ENCODE assay signal across 17 cellular contexts in genomic region chr4:166622425-166622977, GRCh38.
A peak's percentile ranks its signal among the peaks of the same experiment; 100 is the strongest.
DNase-seq lines count a peak whose midpoint lies in the region; ATAC-seq, FAIRE-seq and TF ChIP-seq lines count a peak whose summit lies in the region.
"Had no signal": no experiment of that assay in that cellular context is flagged by ENCODE, and none has a peak within 500 bp of the region (broad histone marks: within the 10 kb centered on the region; RNA-seq: fewer than 3 reads in every experiment).

No MANE protein-coding gene starts in this region.

- TF ChIP-seq RAD21 in A549 (conservative IDR thresholded peaks at IDR 0.05 in 1 of 2, IDR thresholded peaks at IDR 0.05 in 1 of 2): no peak
- TF ChIP-seq RAD21 in SK-N-SH (IDR thresholded peaks at IDR 0.05; ENCODE audit: low read length): no peak

- H3K9me3 Mint-ChIP-seq in endodermal cell: no peaks in the 10 kb centered on the region
- H3K9me3 Mint-ChIP-seq: neural progenitor cell had no signal

- H3K4me1 Mint-ChIP-seq in endodermal cell: no peaks in the 10 kb centered on the region
- H3K4me1 Mint-ChIP-seq: neural progenitor cell; stimulated activated memory B cell treated with anti-CD40 and anti-IgM and Interleukin-4, amounts not matched to agents 10 μg/mL and 1 μg/mL and 100 μg/mL, for 72 hours had no signal

- POLR2A ChIA-PET in A549 (lab: Yijun Ruan, JAX): no interaction called here
- POLR2A ChIA-PET in SK-N-SH (lab: Yijun Ruan, JAX): no interaction called here

- TF ChIP-seq CTCF in A549 (IDR thresholded peaks at IDR 0.05): no peak
- no peak for TF ChIP-seq CTCF in SK-N-SH (IDR thresholded peaks at IDR 0.05)
- TF ChIP-seq CTCF in endodermal cell (conservative IDR thresholded peaks at IDR 0.05): no peak

- H3K27me3 ChIP-seq in SK-N-SH (ENCODE audit: insufficient read depth): no peaks in the 10 kb centered on the region
- H3K27me3 ChIP-seq in endodermal cell (ENCODE audit: control insufficient read depth, insufficient read depth, low read length, poor library complexity, severe bottlenecking): no peaks in the 10 kb centered on the region
- H3K27me3 ChIP-seq: ascending aorta, neural progenitor cell, tibial artery had no signal

- H3K36me3 ChIP-seq in SK-N-SH (replicated peaks in 1 of 2; ENCODE audit: control insufficient read depth in 1 of 2, insufficient read depth in 2 of 2, low read length in 1 of 2) (no peaks in the 10 kb centered on the region), endodermal cell (ENCODE audit: control insufficient read depth, insufficient read depth, low read length) (no peaks in the 10 kb centered on the region)
- H3K36me3 ChIP-seq: ascending aorta, neural progenitor cell, tibial artery had no signal

- no peaks in the 10 kb centered on the region for H3K79me2 ChIP-seq in SK-N-SH (ENCODE audit: insufficient read depth)

- H4K20me1 ChIP-seq in SK-N-SH (ENCODE audit: insufficient read depth): no peaks in the 10 kb centered on the region

- no peak overlapping the region for H3K4me3 ChIP-seq in A549
- peak overlapping the region in 1 of 2 experiments; percentile 31; a peak in 1 of 4 replicates for H3K4me3 ChIP-seq in SK-N-SH (ENCODE audit: low read depth in 2 of 2, low read length in 1 of 2)
- no peak overlapping the region for H3K4me3 ChIP-seq in endodermal cell (ENCODE audit: low read length)
- H3K4me3 ChIP-seq: ascending aorta, neural progenitor cell, tibial artery had no signal

- H3K36me3 Mint-ChIP-seq in endodermal cell (ENCODE audit: low read depth): no peaks in the 10 kb centered on the region
- H3K36me3 Mint-ChIP-seq: neural progenitor cell; stimulated activated memory B cell treated with anti-CD40 and anti-IgM and Interleukin-4, amounts not matched to agents 10 μg/mL and 1 μg/mL and 100 μg/mL, for 72 hours had no signal

- TF ChIP-seq EP300 in A549 (IDR thresholded peaks at IDR 0.05): no peak
- no peak for TF ChIP-seq EP300 in SK-N-SH (IDR thresholded peaks at IDR 0.05; ENCODE audit: borderline replicate concordance in 1 of 2, low read depth in 1 of 2, low read length in 1 of 2)

- 16% methylated on average over 6 of the region's 6 CpGs for WGBS in A549 (ENCODE audit: missing lambda C conversion rate)
- WGBS in SK-N-SH (ENCODE audit: low lambda C conversion rate): 16% methylated on average over 6 of the region's 6 CpGs
- WGBS in endodermal cell (ENCODE audit: insufficient coverage in 1 of 2, insufficient read length in 1 of 2), 2 experiments: 89 to 97% methylated on average over 5 to 6 of the region's 6 CpGs

- H3K9me3 ChIP-seq in A549 (no peaks in the 10 kb centered on the region), SK-N-SH (no peaks in the 10 kb centered on the region), endodermal cell (ENCODE audit: control insufficient read depth, low read length) (no peaks in the 10 kb centered on the region)
- H3K9me3 ChIP-seq: ascending aorta had no signal

- no peak for DNase-seq in A549 (ENCODE audit: low read depth in 1 of 2, low spot score in 1 of 2)
- no peak for DNase-seq in SK-N-SH
- DNase-seq in germinal center (ENCODE audit: low spot score): no peak
- DNase-seq in endodermal cell: no peak
- no peak for DNase-seq in NCI-H774 (lab: John Stamatoyannopoulos, UW)
- no peak for DNase-seq in NCI-H2227 treated with DMSO at 0.1 percent for 48 hours (lab: John Stamatoyannopoulos, UW)
- DNase-seq: activated CD4-positive, alpha-beta T cell treated with anti-CD3 and anti-CD28 coated beads for 1 hour; DMS53; GOT3; NCI-H446; T1000; tibial artery had no signal

- no peak for TF ChIP-seq POLR2A in A549 (IDR thresholded peaks at IDR 0.05; ENCODE audit: low read length)

- no peaks in the 10 kb centered on the region for H3F3A ChIP-seq in SK-N-SH (replicated peaks; ENCODE audit: insufficient read depth)

- H2AFZ ChIP-seq in SK-N-SH (ENCODE audit: low read depth): no peak overlapping the region; the same call in 1 of the 2 replicates
- H2AFZ ChIP-seq: neural progenitor cell had no signal

- no peak overlapping the region for H3K4me3 Mint-ChIP-seq in endodermal cell
- H3K4me3 Mint-ChIP-seq: neural progenitor cell; stimulated activated memory B cell treated with anti-CD40 and anti-IgM and Interleukin-4, amounts not matched to agents 10 μg/mL and 1 μg/mL and 100 μg/mL, for 72 hours had no signal

- no peaks in the 10 kb centered on the region for H3K9me2 ChIP-seq in SK-N-SH

- H3K9ac ChIP-seq in SK-N-SH: no peak overlapping the region
- H3K9ac ChIP-seq in endodermal cell (ENCODE audit: extremely low read depth, low read length, poor library complexity, severe bottlenecking): no peak overlapping the region
- H3K9ac ChIP-seq: neural progenitor cell had no signal

- no peak overlapping the region for H3K27ac ChIP-seq in A549
- H3K27ac ChIP-seq in SK-N-SH (ENCODE audit: low read depth in 2 of 2, low read length in 1 of 2): no peak overlapping the region
- no peak overlapping the region for H3K27ac ChIP-seq in endodermal cell (ENCODE audit: low read depth, low read length)
- H3K27ac ChIP-seq: ascending aorta, neural progenitor cell, tibial artery had no signal

- H3K4me2 ChIP-seq in A549 (peak overlapping the region; percentile 27; the same call in 2 of the 3 replicates), SK-N-SH (peak overlapping the region; percentile 31; the same call in 1 of the 2 replicates)
- H3K4me2 ChIP-seq: neural progenitor cell had no signal

- no peak for ATAC-seq in A549
- ATAC-seq in GM18868 (IDR thresholded peaks at IDR 0.05; ENCODE audit: unreplicated experiment): peak; percentile 42
- peak; percentile 45 for ATAC-seq in HG03280 (IDR thresholded peaks at IDR 0.05; ENCODE audit: unreplicated experiment)
- ATAC-seq: stimulated activated memory B cell treated with anti-CD40 and anti-IgM and Interleukin-4, amounts not matched to agents 10 μg/mL and 1 μg/mL and 100 μg/mL, for 72 hours had no signal

- no peaks in the 10 kb centered on the region for H3K4me1 ChIP-seq in A549
- no peaks in the 10 kb centered on the region for H3K4me1 ChIP-seq in SK-N-SH (ENCODE audit: control insufficient read depth in 1 of 2, insufficient read depth in 2 of 2, low read depth in 1 of 2, low read length in 1 of 2)
- H3K4me1 ChIP-seq in endodermal cell (ENCODE audit: control insufficient read depth, insufficient read depth, low read length): no peaks in the 10 kb centered on the region
- H3K4me1 ChIP-seq: ascending aorta, neural progenitor cell, tibial artery had no signal

- no peaks in the 10 kb centered on the region for H3K27me3 Mint-ChIP-seq in endodermal cell (ENCODE audit: insufficient read depth)
- H3K27me3 Mint-ChIP-seq: stimulated activated memory B cell treated with anti-CD40 and anti-IgM and Interleukin-4, amounts not matched to agents 10 μg/mL and 1 μg/mL and 100 μg/mL, for 72 hours had no signal

- FAIRE-seq in A549 (lab: Jason Lieb, UNC): no peak

- CTCF ChIA-PET in A549 (lab: Yijun Ruan, JAX) (no interaction called here), SK-N-SH (lab: Yijun Ruan, JAX) (no interaction called here)

- no peak overlapping the region for H3K27ac Mint-ChIP-seq in endodermal cell
- H3K27ac Mint-ChIP-seq: neural progenitor cell; stimulated activated memory B cell treated with anti-CD40 and anti-IgM and Interleukin-4, amounts not matched to agents 10 μg/mL and 1 μg/mL and 100 μg/mL, for 72 hours had no signal

TF ChIP-seq in A549, 52 proteins besides CTCF, POLR2A, EP300 and RAD21 (continues in another document):
- TF ChIP-seq RFX5 (IDR thresholded peaks at IDR 0.05) (no peak), MAX (IDR thresholded peaks at IDR 0.05) (no peak), USF2 (IDR thresholded peaks at IDR 0.05) (no peak), ZSCAN20 (CRISPR knock-in tag; IDR thresholded peaks at IDR 0.05) (no peak), CBX8 (IDR thresholded peaks at IDR 0.05) (no peak), NR3C1 (IDR thresholded peaks at IDR 0.05) (no peak), HEYL (CRISPR knock-in tag; IDR thresholded peaks at IDR 0.05) (no peak), JUN (IDR thresholded peaks at IDR 0.05) (no peak)

TF ChIP-seq in SK-N-SH, 30 proteins besides CTCF, POLR2A, EP300 and RAD21 (continues in another document):
- no peak for TF ChIP-seq TCF12 (IDR thresholded peaks at IDR 0.05)
- TF ChIP-seq CHD2 (IDR thresholded peaks at IDR 0.05; ENCODE audit: low read length, partially characterized antibody): no peak
- TF ChIP-seq EZH2phosphoT487 (IDR thresholded peaks at IDR 0.05; ENCODE audit: borderline replicate concordance, low read depth): no peak
- TF ChIP-seq USF2 (IDR thresholded peaks at IDR 0.05; ENCODE audit: borderline replicate concordance, low read depth, low read length): no peak
- TF ChIP-seq ELF1 (IDR thresholded peaks at IDR 0.05): no peak
- no peak for TF ChIP-seq MXI1 (IDR thresholded peaks at IDR 0.05; ENCODE audit: low read depth, low read length)
- no peak for TF ChIP-seq PBX3 (IDR thresholded peaks at IDR 0.05)
- no peak for TF ChIP-seq TEAD4 (IDR thresholded peaks at IDR 0.05; ENCODE audit: borderline replicate concordance, insufficient read depth)
- TF ChIP-seq JUND (IDR thresholded peaks at IDR 0.05): no peak
- no peak for TF ChIP-seq POLR2AphosphoS5 (IDR thresholded peaks at IDR 0.05; ENCODE audit: low read depth, low read length)
- TF ChIP-seq RCOR1 (IDR thresholded peaks at IDR 0.05; ENCODE audit: low read length): no peak
- no peak for TF ChIP-seq MAX (IDR thresholded peaks at IDR 0.05; ENCODE audit: low read depth)
- no peak for TF ChIP-seq FOSL2 (IDR thresholded peaks at IDR 0.05; ENCODE audit: borderline replicate concordance, low read depth)

Comparison
In these comparisons a context has a peak if more than half of its experiments do, and no peak if none do; other contexts are left out.
1. ATAC-seq: peak in GM18868 (single experiment) and HG03280 (single experiment); none in A549 (0 of 2).